16 cellular contexts compared by ENCODE assay signal in the genomic region with DNA sequence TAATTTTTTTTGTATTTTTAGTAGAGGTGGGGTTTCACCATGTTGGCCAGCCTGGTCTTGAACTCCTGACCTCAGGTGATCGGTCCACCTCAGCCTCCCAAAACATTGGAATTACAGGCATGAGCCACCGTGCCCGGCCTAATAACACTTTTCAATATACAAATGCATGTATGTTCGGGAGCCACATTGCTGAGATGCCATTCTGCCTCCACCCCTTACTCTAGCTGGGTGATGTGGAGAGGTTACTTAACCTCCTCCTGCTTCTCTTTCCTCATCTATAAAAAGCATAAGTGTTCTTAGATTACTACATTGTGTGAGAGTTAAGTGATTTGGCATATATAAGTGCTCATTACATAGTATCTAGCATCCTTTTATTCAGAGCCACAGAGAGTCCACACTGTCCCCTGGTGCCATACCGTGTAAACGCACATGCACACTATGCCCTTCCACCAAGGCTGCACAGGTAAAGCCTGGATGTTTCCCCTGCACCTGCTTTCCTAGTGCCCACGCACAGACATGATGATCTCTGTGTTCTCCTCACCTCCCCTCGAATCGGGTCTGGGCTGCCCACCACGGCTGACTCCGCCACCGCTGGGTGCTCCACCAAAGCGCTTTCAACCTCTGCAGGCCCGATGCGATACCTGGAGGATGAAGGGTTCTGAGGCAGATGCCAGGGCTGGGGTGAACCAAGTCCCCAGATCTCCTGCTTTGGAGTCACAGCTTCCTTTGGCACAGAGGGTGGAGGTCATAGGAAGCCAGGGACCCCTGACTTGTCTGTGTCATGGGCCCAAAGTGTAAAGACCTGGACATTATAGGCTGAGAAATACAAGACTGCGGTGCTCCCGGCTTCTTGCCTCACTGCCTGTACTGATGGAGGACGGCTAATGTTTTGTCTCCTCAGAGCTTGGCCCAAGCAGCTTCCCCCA. TPM values are rescaled to one million over a fixed set of nuclear protein-coding genes. Genes with fewer than 3 reads are reported as not detected.
"Had no signal": no experiment of that assay in that cellular context is flagged by ENCODE, and none has a peak within 500 bp of the region (broad histone marks: within the 10 kb centered on the region; RNA-seq: fewer than 3 reads in every experiment).

No MANE protein-coding gene starts in this region.

- H3K27me3 ChIP-seq: cardiac muscle cell, esophagus squamous epithelium had no signal

- FAIRE-seq: colon, small intestine had no signal

- H3K36me3 ChIP-seq: cardiac muscle cell, esophagus squamous epithelium had no signal

- H3K4me3 ChIP-seq: cardiac muscle cell, esophagus squamous epithelium had no signal

- H3K27ac ChIP-seq: cardiac muscle cell, esophagus squamous epithelium had no signal

- H3K4me1 ChIP-seq: esophagus squamous epithelium had no signal

- H3K9me3 ChIP-seq: esophagus squamous epithelium had no signal

- ATAC-seq: activated T-helper 17 cell treated with anti-CD3 and anti-CD28 coated beads, Interleukin-2, amount 50 U/mL, for 72 hours; left cardiac atrium; natural killer cell had no signal

- DNase-seq: activated CD4-positive, alpha-beta T cell treated with anti-CD3 and anti-CD28 coated beads, Interleukin-2, amount 50 U/mL, for 1 hour; activated naive CD4-positive, alpha-beta T cell treated with anti-CD3 and anti-CD28 coated beads for 36 hours; activated T-cell treated with anti-CD3 and anti-CD28 coated beads for 4 hours; esophagus squamous epithelium; foreskin fibroblast; glutamatergic neuron; left cardiac atrium; natural killer cell; nucleus accumbens; right cardiac atrium; small intestine had no signal

RNA-seq across cellular contexts. Expression of a gene that starts 49.0 kb away (rescaled TPM):
- total RNA-seq: activated CD8-positive, alpha-beta memory T cell treated with anti-CD3 and anti-CD28 coated beads for 36 hours; activated naive CD4-positive, alpha-beta T cell treated with anti-CD3 and anti-CD28 coated beads for 36 hours; activated T-helper 17 cell treated with anti-CD3 and anti-CD28 coated beads, Interleukin-2, amount 50 U/mL, for 72 hours; cardiac muscle cell; esophagus squamous epithelium; natural killer cell; progenitor cell of endocrine pancreas; right cardiac atrium had no signal
- polyA plus RNA-seq: cardiac muscle cell, right cardiac atrium had no signal
